In the genomic region with DNA sequence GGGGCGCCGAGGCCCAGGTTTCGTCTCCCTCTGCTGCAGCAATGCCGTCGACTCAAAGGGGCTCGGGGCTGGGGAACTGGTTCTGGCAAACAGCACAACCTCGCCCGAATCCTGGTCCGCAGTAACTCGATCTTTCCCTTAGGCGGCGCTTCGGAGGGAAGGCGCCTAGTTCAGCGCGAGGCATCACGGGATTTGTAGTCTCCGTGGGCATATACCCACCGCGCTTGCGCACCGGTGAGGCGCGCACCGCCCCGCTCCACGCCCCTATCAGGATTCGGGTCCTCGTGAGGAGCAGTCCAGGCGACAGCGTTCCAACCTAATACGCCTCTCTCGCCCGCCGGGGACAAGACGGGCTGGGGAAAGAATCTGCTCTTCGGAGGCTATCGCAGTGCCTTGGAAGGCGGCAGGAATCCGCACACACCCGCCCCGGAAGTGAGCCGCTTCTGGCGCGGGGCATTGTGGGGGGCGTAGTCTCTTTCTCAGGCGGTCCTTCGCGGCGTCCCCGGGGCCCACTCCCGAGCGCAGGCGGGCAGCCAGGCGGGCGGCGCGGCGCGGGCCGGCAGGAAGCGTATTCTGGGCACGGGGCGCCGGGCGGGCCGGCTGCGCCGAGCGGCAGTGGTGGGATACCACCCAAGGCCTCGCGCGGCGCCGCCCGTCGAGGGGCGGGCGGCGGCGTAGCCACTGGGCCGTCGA, we compare ENCODE assay signal across 8 cellular contexts. TPM values are rescaled to one million over a fixed set of nuclear protein-coding genes. Genes with fewer than 3 reads are reported as not detected.
DNase-seq lines count a peak whose midpoint lies in the region; ATAC-seq and TF ChIP-seq lines count a peak whose summit lies in the region.

TSS of gene THAP11 (plus strand) at position 505 of the 693 bp plus-strand sequence. CDS start 235 bp downstream, outside the sequence.

- peak within 1 kb of the TSS; percentile 100 for H3K4me3 ChIP-seq in CD8-positive, alpha-beta T cell (ENCODE audit: low read depth, low read length)
- H3K4me3 ChIP-seq in dorsolateral prefrontal cortex (peak within 1 kb of the TSS; percentile 73 to 100 (median 94)), lower leg skin (ENCODE audit: low read depth, poor library complexity, severe bottlenecking) (peak within 1 kb of the TSS; percentile 65)

- H3K27me3 Mint-ChIP-seq in CD8-positive, alpha-beta T cell (ENCODE audit: low read depth) = no peaks in the 10 kb centered on the region
- H3K27me3 Mint-ChIP-seq in activated CD4-positive, alpha-beta memory T cell treated with anti-CD3 and anti-CD28 coated beads for 36 hours = no peaks in the 10 kb centered on the region

- intact Hi-C loops in CD8-positive, alpha-beta T cell (cut with DNase I, micrococcal nuclease) = loop anchor here (1.0 to 10.0 kb wide), 16 partner anchors 9 to 617 kb away; partner anchors contain the start of genes RANBP10 (in 2 of the 2), TSNAXIP1 (in 2 of the 2), ACD (in 1 of the 2) and ATP6V0D1 (in 1 of the 2)
- intact Hi-C loops in activated CD4-positive, alpha-beta memory T cell treated with anti-CD3 and anti-CD28 coated beads for 36 hours (cut with micrococcal nuclease) = loop anchor here (1.0 to 10.0 kb wide), 6 partner anchors 9 to 177 kb away; partner anchors contain the start of genes ACD, C16orf86, ENKD1 and GFOD2
- intact Hi-C loops in dorsolateral prefrontal cortex (cut with DNase I) = loop anchor here (2.0 to 10.0 kb wide), 3 partner anchors 31 to 183 kb away; partner anchors contain the start of genes DDX28 (in 1 of the 2), DUS2 (in 1 of the 2) and EDC4 (in 1 of the 2)
- intact Hi-C loops in lower leg skin (cut with DNase I; ENCODE audit: low total_unique reads) = no loop called here

- TF ChIP-seq CTCF in CD8-positive, alpha-beta T cell (IDR thresholded peaks at IDR 0.05) = peak; percentile 79
- TF ChIP-seq CTCF in dorsolateral prefrontal cortex (IDR thresholded peaks at IDR 0.05 in 54 of 56, conservative IDR thresholded peaks at IDR 0.05 in 2 of 56; ENCODE audit: low read depth in 1 of 56, partially characterized antibody in 56 of 56) = peak; percentile 77 to 98 (median 94)
- peak in 1 of 3 donors; percentile 65 for TF ChIP-seq CTCF in lower leg skin (IDR thresholded peaks at IDR 0.05)

- CTCF ChIA-PET in CD8-positive, alpha-beta T cell (lab: Charles Lee) = interaction anchor here (0.6 to 1.6 kb wide), 7 partner anchors 25 to 679 kb away, joined by 3 to 10 read pairs (median 4); no protein-coding TSS in a partner anchor
- CTCF ChIA-PET in activated CD4-positive, alpha-beta memory T cell treated with anti-CD3 and anti-CD28 coated beads for 36 hours (lab: Charles Lee) = interaction anchor here (1.0 to 1.5 kb wide), 4 partner anchors 25 to 179 kb away, joined by 3 to 6 read pairs (median 3); no protein-coding TSS in a partner anchor

- peak within 1 kb of the TSS; percentile 53 for H3K27ac ChIP-seq in CD8-positive, alpha-beta T cell (ENCODE audit: low read depth, low read length)
- H3K27ac ChIP-seq in dorsolateral prefrontal cortex = peak within 1 kb of the TSS; percentile 97 to 100 (median 100)

- H3K4me3 Mint-ChIP-seq in CD8-positive, alpha-beta T cell = peak within 1 kb of the TSS; percentile 95
- H3K4me3 Mint-ChIP-seq in activated CD4-positive, alpha-beta memory T cell treated with anti-CD3 and anti-CD28 coated beads for 36 hours = peak within 1 kb of the TSS; percentile 90

- H3K27me3 ChIP-seq in CD8-positive, alpha-beta T cell (ENCODE audit: insufficient read depth, low read length) = no peaks in the 10 kb centered on the region
- no peaks in the 10 kb centered on the region for H3K27me3 ChIP-seq in dorsolateral prefrontal cortex

- no peaks in the 10 kb centered on the region for H3K9me3 Mint-ChIP-seq in CD8-positive, alpha-beta T cell
- H3K9me3 Mint-ChIP-seq in activated CD4-positive, alpha-beta memory T cell treated with anti-CD3 and anti-CD28 coated beads for 36 hours = no peaks in the 10 kb centered on the region

- no peak for TF ChIP-seq POLR2A in lower leg skin (IDR thresholded peaks at IDR 0.05)

- H3K4me1 Mint-ChIP-seq in CD8-positive, alpha-beta T cell (ENCODE audit: low read depth) = peaks cover 41% of the 10 kb centered on the region
- H3K4me1 Mint-ChIP-seq in activated CD4-positive, alpha-beta memory T cell treated with anti-CD3 and anti-CD28 coated beads for 36 hours (ENCODE audit: low read depth) = peaks cover 34% of the 10 kb centered on the region

- H3K27ac Mint-ChIP-seq in CD8-positive, alpha-beta T cell = peak within 1 kb of the TSS; percentile 96
- peak within 1 kb of the TSS; percentile 95 for H3K27ac Mint-ChIP-seq in activated CD4-positive, alpha-beta memory T cell treated with anti-CD3 and anti-CD28 coated beads for 36 hours

- H3K9me3 ChIP-seq in CD8-positive, alpha-beta T cell (ENCODE audit: low read length) = no peaks in the 10 kb centered on the region

- 0 to 1% methylated on average over 62 to 64 of the region's 83 CpGs for WGBS in lower leg skin, 2 donors

- H3K36me3 ChIP-seq in CD8-positive, alpha-beta T cell (ENCODE audit: insufficient read depth, low read length) = no peaks in the 10 kb centered on the region

- DNase-seq in CD8-positive, alpha-beta T cell = peak; percentile 91 to 97 (median 93)
- DNase-seq in HK-2 (ENCODE audit: unreplicated experiment) (peak; percentile 95), NCI-H82 (lab: John Stamatoyannopoulos, UW) (peak; percentile 98), dorsolateral prefrontal cortex (peak; percentile 88 to 95 (median 91)), lower leg skin (ENCODE audit: low spot score in 2 of 2) (peak; percentile 95 to 98)
- DNase-seq in activated CD4-positive, alpha-beta memory T cell treated with anti-CD3 and anti-CD28 coated beads for 36 hours = peak; percentile 97
- peak; percentile 88 to 91 for DNase-seq in stimulated activated CD4-positive, alpha-beta T cell treated with anti-CD3 and anti-CD28 coated beads, Interleukin-4, amount 100 ng/mL, for 4 hours

- peaks cover 39% of the 10 kb centered on the region for H3K4me1 ChIP-seq in CD8-positive, alpha-beta T cell (ENCODE audit: insufficient read depth, low read length)

- peaks cover 5% of the 10 kb centered on the region for H3K36me3 Mint-ChIP-seq in CD8-positive, alpha-beta T cell
- H3K36me3 Mint-ChIP-seq in activated CD4-positive, alpha-beta memory T cell treated with anti-CD3 and anti-CD28 coated beads for 36 hours = no peaks in the 10 kb centered on the region

- peak; percentile 62 for ATAC-seq in CD8-positive, alpha-beta T cell
- peak; percentile 38 for ATAC-seq in GM19452 (IDR thresholded peaks at IDR 0.05; ENCODE audit: unreplicated experiment)

- POLR2A ChIA-PET in CD8-positive, alpha-beta T cell (lab: Charles Lee) = interaction anchor here (1.3 to 3.8 kb wide), 3 partner anchors 9 to 94 kb away, joined by 3 to 21 read pairs (median 4); no protein-coding TSS in a partner anchor
- POLR2A ChIA-PET in activated CD4-positive, alpha-beta memory T cell treated with anti-CD3 and anti-CD28 coated beads for 36 hours (lab: Charles Lee) = interaction anchor here (1.3 kb wide), 1 partner anchor 35 kb away, joined by 3 read pairs; the partner anchor contains the start of genes RANBP10 and TSNAXIP1

RNA-seq across cellular contexts. Expression of gene THAP11, which starts in this region (rescaled TPM):
- 10 to 100 TPM; 25.1 to 26.0 TPM for total RNA-seq in CD8-positive, alpha-beta T cell
- total RNA-seq in activated CD4-positive, alpha-beta memory T cell treated with anti-CD3 and anti-CD28 coated beads for 36 hours = 10 to 100 TPM; 31.8 to 32.1 TPM
- total RNA-seq in dorsolateral prefrontal cortex = 10 to 100 TPM; 17.7 to 30.0 (median 24.0) TPM
- 100 to 1,000 TPM in 1 of 4 donors, 10 to 100 TPM in 3; 61.3 to 102 (median 75.9) TPM for total RNA-seq in lower leg skin

Comparison
In these comparisons a context has a peak if more than half of its experiments do, and no peak if none do; other contexts are left out.
1. Peak in every context shown above with its lines: DNase-seq, ATAC-seq, H3K4me3 ChIP-seq and H3K27ac ChIP-seq.